In genomic region chr15:95175914-95176658, GRCh38 we compare ENCODE assay signal across 1 cellular context.
TF ChIP-seq lines count a peak whose summit lies in the region.

No MANE protein-coding gene starts in this region.

TF ChIP-seq in K562, 482 proteins besides CTCF, POLR2A, EP300 and RAD21 (continued from another document and continues in another):
- TF ChIP-seq, protein P1, sequence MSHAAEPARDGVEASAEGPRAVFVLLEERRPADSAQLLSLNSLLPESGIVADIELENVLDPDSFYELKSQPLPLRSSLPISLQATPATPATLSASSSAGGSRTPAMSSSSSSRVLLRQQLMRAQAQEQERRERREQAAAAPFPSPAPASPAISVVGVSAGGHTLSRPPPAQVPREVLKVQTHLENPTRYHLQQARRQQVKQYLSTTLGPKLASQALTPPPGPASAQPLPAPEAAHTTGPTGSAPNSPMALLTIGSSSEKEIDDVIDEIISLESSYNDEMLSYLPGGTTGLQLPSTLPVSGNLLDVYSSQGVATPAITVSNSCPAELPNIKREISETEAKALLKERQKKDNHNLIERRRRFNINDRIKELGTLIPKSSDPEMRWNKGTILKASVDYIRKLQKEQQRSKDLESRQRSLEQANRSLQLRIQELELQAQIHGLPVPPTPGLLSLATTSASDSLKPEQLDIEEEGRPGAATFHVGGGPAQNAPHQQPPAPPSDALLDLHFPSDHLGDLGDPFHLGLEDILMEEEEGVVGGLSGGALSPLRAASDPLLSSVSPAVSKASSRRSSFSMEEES (CRISPR knock-in tag; IDR thresholded peaks at IDR 0.05): no peak
- no peak for TF ChIP-seq PRMT5 (CRISPR knock-in tag; IDR thresholded peaks at IDR 0.05)
- TF ChIP-seq ILF3 (IDR thresholded peaks at IDR 0.05; ENCODE audit: borderline replicate concordance): no peak
- TF ChIP-seq SMAD4 (CRISPR knock-in tag; conservative IDR thresholded peaks at IDR 0.05): no peak
- TF ChIP-seq ZNF830 (CRISPR knock-in tag; IDR thresholded peaks at IDR 0.05): no peak
- TF ChIP-seq ZNF76 (CRISPR knock-in tag; IDR thresholded peaks at IDR 0.05; ENCODE audit: borderline replicate concordance): no peak
- no peak for TF ChIP-seq ZNF217 (CRISPR knock-in tag; IDR thresholded peaks at IDR 0.05)
- TF ChIP-seq DNMT1 (IDR thresholded peaks at IDR 0.05): no peak
- TF ChIP-seq DLX4 (CRISPR knock-in tag; IDR thresholded peaks at IDR 0.05): no peak
- TF ChIP-seq TBL1XR1 (IDR thresholded peaks at IDR 0.05; ENCODE audit: low read length in 2 of 2): no peak
- TF ChIP-seq FOXP4 (CRISPR knock-in tag; IDR thresholded peaks at IDR 0.05; ENCODE audit: borderline replicate concordance): no peak
- TF ChIP-seq ZNF347 (CRISPR knock-in tag; IDR thresholded peaks at IDR 0.05; ENCODE audit: low read depth): no peak
- TF ChIP-seq ADNP (tag; IDR thresholded peaks at IDR 0.05): no peak
- no peak for TF ChIP-seq TCF7L2 (IDR thresholded peaks at IDR 0.05; ENCODE audit: low read depth, low read length)
- no peak for TF ChIP-seq FOXK1 (CRISPR knock-in tag; IDR thresholded peaks at IDR 0.05; ENCODE audit: borderline replicate concordance)
- TF ChIP-seq MAFK (IDR thresholded peaks at IDR 0.05; ENCODE audit: low read length): peak; percentile 45; the same call in 1 of the 2 replicates
- no peak for TF ChIP-seq SRSF3 (IDR thresholded peaks at IDR 0.05; ENCODE audit: insufficient read depth, low read length)
- no peak for TF ChIP-seq POU5F1 (IDR thresholded peaks at IDR 0.05; ENCODE audit: borderline replicate concordance, low read depth, low read length, partially characterized antibody)
- TF ChIP-seq KLF10 (CRISPR knock-in tag; IDR thresholded peaks at IDR 0.05): no peak
- TF ChIP-seq POLR3A (IDR thresholded peaks at IDR 0.05; ENCODE audit: borderline replicate concordance, extremely low read depth, insufficient read depth, insufficient read length): no peak
- TF ChIP-seq, protein P2, sequence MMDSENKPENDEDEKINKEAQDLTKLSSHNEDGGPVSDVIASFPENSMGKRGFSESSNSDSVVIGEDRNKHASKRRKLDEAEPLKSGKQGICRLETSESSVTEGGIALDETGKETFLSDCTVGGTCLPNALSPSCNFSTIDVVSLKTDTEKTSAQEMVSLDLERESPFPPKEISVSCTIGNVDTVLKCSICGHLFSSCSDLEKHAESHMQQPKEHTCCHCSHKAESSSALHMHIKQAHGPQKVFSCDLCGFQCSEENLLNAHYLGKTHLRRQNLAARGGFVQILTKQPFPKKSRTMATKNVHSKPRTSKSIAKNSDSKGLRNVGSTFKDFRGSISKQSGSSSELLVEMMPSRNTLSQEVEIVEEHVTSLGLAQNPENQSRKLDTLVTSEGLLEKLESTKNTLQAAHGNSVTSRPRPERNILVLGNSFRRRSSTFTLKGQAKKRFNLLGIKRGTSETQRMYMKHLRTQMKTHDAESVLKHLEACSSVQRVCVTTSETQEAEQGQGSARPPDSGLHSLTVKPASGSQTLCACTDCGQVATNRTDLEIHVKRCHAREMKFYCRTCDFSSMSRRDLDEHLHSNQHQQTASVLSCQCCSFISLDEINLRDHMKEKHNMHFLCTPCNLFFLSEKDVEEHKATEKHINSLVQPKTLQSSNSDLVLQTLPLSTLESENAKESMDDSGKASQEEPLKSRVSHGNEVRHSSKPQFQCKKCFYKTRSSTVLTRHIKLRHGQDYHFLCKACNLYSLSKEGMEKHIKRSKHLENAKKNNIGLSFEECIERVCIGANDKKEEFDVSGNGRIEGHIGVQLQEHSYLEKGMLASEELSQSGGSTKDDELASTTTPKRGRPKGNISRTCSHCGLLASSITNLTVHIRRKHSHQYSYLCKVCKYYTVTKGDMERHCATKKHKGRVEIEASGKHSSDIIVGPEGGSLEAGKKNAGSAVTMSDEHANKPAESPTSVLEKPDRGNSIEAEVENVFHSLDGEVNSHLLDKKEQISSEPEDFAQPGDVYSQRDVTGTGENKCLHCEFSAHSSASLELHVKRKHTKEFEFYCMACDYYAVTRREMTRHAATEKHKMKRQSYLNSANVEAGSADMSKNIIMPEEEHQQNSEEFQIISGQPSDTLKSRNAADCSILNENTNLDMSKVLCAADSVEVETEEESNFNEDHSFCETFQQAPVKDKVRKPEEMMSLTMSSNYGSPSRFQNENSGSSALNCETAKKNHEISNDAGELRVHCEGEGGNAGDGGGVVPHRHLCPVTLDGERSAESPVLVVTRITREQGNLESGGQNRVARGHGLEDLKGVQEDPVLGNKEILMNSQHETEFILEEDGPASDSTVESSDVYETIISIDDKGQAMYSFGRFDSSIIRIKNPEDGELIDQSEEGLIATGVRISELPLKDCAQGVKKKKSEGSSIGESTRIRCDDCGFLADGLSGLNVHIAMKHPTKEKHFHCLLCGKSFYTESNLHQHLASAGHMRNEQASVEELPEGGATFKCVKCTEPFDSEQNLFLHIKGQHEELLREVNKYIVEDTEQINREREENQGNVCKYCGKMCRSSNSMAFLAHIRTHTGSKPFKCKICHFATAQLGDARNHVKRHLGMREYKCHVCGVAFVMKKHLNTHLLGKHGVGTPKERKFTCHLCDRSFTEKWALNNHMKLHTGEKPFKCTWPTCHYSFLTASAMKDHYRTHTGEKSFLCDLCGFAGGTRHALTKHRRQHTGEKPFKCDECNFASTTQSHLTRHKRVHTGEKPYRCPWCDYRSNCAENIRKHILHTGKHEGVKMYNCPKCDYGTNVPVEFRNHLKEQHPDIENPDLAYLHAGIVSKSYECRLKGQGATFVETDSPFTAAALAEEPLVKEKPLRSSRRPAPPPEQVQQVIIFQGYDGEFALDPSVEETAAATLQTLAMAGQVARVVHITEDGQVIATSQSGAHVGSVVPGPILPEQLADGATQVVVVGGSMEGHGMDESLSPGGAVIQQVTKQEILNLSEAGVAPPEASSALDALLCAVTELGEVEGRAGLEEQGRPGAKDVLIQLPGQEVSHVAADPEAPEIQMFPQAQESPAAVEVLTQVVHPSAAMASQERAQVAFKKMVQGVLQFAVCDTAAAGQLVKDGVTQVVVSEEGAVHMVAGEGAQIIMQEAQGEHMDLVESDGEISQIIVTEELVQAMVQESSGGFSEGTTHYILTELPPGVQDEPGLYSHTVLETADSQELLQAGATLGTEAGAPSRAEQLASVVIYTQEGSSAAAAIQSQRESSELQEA (IDR thresholded peaks at IDR 0.05; ENCODE audit: low read depth): no peak
- TF ChIP-seq, protein P3, sequence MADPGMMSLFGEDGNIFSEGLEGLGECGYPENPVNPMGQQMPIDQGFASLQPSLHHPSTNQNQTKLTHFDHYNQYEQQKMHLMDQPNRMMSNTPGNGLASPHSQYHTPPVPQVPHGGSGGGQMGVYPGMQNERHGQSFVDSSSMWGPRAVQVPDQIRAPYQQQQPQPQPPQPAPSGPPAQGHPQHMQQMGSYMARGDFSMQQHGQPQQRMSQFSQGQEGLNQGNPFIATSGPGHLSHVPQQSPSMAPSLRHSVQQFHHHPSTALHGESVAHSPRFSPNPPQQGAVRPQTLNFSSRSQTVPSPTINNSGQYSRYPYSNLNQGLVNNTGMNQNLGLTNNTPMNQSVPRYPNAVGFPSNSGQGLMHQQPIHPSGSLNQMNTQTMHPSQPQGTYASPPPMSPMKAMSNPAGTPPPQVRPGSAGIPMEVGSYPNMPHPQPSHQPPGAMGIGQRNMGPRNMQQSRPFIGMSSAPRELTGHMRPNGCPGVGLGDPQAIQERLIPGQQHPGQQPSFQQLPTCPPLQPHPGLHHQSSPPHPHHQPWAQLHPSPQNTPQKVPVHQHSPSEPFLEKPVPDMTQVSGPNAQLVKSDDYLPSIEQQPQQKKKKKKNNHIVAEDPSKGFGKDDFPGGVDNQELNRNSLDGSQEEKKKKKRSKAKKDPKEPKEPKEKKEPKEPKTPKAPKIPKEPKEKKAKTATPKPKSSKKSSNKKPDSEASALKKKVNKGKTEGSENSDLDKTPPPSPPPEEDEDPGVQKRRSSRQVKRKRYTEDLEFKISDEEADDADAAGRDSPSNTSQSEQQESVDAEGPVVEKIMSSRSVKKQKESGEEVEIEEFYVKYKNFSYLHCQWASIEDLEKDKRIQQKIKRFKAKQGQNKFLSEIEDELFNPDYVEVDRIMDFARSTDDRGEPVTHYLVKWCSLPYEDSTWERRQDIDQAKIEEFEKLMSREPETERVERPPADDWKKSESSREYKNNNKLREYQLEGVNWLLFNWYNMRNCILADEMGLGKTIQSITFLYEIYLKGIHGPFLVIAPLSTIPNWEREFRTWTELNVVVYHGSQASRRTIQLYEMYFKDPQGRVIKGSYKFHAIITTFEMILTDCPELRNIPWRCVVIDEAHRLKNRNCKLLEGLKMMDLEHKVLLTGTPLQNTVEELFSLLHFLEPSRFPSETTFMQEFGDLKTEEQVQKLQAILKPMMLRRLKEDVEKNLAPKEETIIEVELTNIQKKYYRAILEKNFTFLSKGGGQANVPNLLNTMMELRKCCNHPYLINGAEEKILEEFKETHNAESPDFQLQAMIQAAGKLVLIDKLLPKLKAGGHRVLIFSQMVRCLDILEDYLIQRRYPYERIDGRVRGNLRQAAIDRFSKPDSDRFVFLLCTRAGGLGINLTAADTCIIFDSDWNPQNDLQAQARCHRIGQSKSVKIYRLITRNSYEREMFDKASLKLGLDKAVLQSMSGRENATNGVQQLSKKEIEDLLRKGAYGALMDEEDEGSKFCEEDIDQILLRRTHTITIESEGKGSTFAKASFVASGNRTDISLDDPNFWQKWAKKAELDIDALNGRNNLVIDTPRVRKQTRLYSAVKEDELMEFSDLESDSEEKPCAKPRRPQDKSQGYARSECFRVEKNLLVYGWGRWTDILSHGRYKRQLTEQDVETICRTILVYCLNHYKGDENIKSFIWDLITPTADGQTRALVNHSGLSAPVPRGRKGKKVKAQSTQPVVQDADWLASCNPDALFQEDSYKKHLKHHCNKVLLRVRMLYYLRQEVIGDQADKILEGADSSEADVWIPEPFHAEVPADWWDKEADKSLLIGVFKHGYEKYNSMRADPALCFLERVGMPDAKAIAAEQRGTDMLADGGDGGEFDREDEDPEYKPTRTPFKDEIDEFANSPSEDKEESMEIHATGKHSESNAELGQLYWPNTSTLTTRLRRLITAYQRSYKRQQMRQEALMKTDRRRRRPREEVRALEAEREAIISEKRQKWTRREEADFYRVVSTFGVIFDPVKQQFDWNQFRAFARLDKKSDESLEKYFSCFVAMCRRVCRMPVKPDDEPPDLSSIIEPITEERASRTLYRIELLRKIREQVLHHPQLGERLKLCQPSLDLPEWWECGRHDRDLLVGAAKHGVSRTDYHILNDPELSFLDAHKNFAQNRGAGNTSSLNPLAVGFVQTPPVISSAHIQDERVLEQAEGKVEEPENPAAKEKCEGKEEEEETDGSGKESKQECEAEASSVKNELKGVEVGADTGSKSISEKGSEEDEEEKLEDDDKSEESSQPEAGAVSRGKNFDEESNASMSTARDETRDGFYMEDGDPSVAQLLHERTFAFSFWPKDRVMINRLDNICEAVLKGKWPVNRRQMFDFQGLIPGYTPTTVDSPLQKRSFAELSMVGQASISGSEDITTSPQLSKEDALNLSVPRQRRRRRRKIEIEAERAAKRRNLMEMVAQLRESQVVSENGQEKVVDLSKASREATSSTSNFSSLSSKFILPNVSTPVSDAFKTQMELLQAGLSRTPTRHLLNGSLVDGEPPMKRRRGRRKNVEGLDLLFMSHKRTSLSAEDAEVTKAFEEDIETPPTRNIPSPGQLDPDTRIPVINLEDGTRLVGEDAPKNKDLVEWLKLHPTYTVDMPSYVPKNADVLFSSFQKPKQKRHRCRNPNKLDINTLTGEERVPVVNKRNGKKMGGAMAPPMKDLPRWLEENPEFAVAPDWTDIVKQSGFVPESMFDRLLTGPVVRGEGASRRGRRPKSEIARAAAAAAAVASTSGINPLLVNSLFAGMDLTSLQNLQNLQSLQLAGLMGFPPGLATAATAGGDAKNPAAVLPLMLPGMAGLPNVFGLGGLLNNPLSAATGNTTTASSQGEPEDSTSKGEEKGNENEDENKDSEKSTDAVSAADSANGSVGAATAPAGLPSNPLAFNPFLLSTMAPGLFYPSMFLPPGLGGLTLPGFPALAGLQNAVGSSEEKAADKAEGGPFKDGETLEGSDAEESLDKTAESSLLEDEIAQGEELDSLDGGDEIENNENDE (IDR thresholded peaks at IDR 0.05; ENCODE audit: low read depth, low read length): no peak
- no peak for TF ChIP-seq PHB (CRISPR knock-in tag; IDR thresholded peaks at IDR 0.05)
- TF ChIP-seq CBFA2T2 (conservative IDR thresholded peaks at IDR 0.05): peak; percentile 76
- TF ChIP-seq LARP7 (IDR thresholded peaks at IDR 0.05): no peak
- TF ChIP-seq NCOA1 (IDR thresholded peaks at IDR 0.05; ENCODE audit: low read depth): no peak
- no peak for TF ChIP-seq GATAD2A (IDR thresholded peaks at IDR 0.05)
- TF ChIP-seq GTF2A2 (tag; IDR thresholded peaks at IDR 0.05): no peak
- TF ChIP-seq, protein P4, sequence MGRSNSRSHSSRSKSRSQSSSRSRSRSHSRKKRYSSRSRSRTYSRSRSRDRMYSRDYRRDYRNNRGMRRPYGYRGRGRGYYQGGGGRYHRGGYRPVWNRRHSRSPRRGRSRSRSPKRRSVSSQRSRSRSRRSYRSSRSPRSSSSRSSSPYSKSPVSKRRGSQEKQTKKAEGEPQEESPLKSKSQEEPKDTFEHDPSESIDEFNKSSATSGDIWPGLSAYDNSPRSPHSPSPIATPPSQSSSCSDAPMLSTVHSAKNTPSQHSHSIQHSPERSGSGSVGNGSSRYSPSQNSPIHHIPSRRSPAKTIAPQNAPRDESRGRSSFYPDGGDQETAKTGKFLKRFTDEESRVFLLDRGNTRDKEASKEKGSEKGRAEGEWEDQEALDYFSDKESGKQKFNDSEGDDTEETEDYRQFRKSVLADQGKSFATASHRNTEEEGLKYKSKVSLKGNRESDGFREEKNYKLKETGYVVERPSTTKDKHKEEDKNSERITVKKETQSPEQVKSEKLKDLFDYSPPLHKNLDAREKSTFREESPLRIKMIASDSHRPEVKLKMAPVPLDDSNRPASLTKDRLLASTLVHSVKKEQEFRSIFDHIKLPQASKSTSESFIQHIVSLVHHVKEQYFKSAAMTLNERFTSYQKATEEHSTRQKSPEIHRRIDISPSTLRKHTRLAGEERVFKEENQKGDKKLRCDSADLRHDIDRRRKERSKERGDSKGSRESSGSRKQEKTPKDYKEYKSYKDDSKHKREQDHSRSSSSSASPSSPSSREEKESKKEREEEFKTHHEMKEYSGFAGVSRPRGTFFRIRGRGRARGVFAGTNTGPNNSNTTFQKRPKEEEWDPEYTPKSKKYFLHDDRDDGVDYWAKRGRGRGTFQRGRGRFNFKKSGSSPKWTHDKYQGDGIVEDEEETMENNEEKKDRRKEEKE (IDR thresholded peaks at IDR 0.05; ENCODE audit: borderline replicate concordance in 1 of 2, control insufficient read depth in 1 of 2, low read depth in 2 of 2, low read length in 1 of 2): no peak
- no peak for TF ChIP-seq RUNX1 (IDR thresholded peaks at IDR 0.05; ENCODE audit: low read depth)
- no peak for TF ChIP-seq HDAC1 (IDR thresholded peaks at IDR 0.05)
- no peak for TF ChIP-seq FOXJ3 (CRISPR knock-in tag; IDR thresholded peaks at IDR 0.05)
- no peak for TF ChIP-seq BACH1 (tag; IDR thresholded peaks at IDR 0.05)
